In the genomic region with DNA sequence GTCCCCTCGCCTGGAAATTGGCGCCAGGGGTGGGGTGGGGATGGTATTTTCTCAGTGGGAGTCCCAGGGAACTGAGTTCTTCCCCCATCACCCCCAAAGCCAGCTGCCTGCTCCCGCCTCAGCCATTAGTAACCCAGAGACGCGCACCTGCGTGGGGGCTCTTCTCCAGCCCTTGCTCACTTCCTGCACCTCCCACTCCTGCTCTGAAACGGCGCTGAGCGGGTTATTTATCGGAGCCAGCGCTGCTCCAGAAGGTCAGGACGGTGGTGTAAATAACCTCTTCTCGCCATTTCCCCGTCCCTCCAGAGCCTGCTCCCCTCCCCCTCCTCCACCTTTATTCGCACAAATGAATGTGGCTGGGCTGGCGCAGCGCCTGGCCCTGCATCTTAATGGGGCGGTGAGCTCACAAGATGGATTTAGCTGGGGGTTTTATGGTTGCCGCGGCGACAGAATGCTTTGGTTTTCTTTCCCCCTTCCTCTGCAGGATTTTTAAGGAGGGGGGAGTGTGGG, we compare ENCODE assay signal across 8 cellular contexts. TPM values are rescaled to one million over a fixed set of nuclear protein-coding genes. Genes with fewer than 3 reads are reported as not detected.
DNase-seq lines count a peak whose midpoint lies in the region; ATAC-seq and TF ChIP-seq lines count a peak whose summit lies in the region.

No MANE protein-coding gene starts in this region.

- H3K4me3 Mint-ChIP-seq in T-helper 2 cell treated with Interferon-gamma antibody and Interleukin-4, amounts not matched to agents 5 μg/mL and 100 μg/mL, for 36 hours, result peak overlapping the region; percentile 47
- no peak overlapping the region for H3K4me3 Mint-ChIP-seq in Caco-2 (ENCODE audit: unreplicated experiment)

- peaks cover 39% of the 10 kb centered on the region for H3K36me3 Mint-ChIP-seq in T-helper 2 cell treated with Interferon-gamma antibody and Interleukin-4, amounts not matched to agents 5 μg/mL and 100 μg/mL, for 36 hours (ENCODE audit: low read depth)
- peaks cover 30% of the 10 kb centered on the region for H3K36me3 Mint-ChIP-seq in Caco-2 (ENCODE audit: insufficient read depth, unreplicated experiment)

- peaks cover 15% of the 10 kb centered on the region for H3K4me1 Mint-ChIP-seq in T-helper 2 cell treated with Interferon-gamma antibody and Interleukin-4, amounts not matched to agents 5 μg/mL and 100 μg/mL, for 36 hours (ENCODE audit: low read depth)
- peaks cover 7% of the 10 kb centered on the region for H3K4me1 Mint-ChIP-seq in Caco-2 (ENCODE audit: low read depth, unreplicated experiment)

- peak overlapping the region; percentile 39 for H3K27ac Mint-ChIP-seq in T-helper 2 cell treated with Interferon-gamma antibody and Interleukin-4, amounts not matched to agents 5 μg/mL and 100 μg/mL, for 36 hours
- H3K27ac Mint-ChIP-seq in Caco-2 (ENCODE audit: unreplicated experiment), result no peak overlapping the region

- no TSS peak for BruUV-seq in Caco-2 (replicated peaks; lab: Mats Ljungman, UMichigan)

- TF ChIP-seq CTCF in Caco-2 (IDR thresholded peaks at IDR 0.05; ENCODE audit: insufficient read depth in 1 of 2, low read depth in 1 of 2, low read length in 1 of 2, severe bottlenecking in 1 of 2, unreplicated experiment in 1 of 2), result no peak
- no peak for TF ChIP-seq CTCF in GM13977 (IDR thresholded peaks at IDR 0.05; ENCODE audit: extremely low read depth, insufficient read depth, missing control alignments)

- intact Hi-C loops in Right ventricle myocardium inferior (cut with DNase I) (no loop called here), Caco-2 (cut with micrococcal nuclease; ENCODE audit: unreplicated experiment) (no loop called here)

- peak; percentile 49 for ATAC-seq in Right ventricle myocardium inferior

- no peaks in the 10 kb centered on the region for H3K36me3 ChIP-seq in Caco-2 (ENCODE audit: control insufficient read depth, insufficient read depth, low read length)

- H3K4me1 ChIP-seq in Caco-2, result no peaks in the 10 kb centered on the region

- H3K9me3 ChIP-seq in Caco-2, result no peaks in the 10 kb centered on the region

- peak; percentile 33 for DNase-seq in T-helper 2 cell treated with Interferon-gamma antibody and Interleukin-4, amounts not matched to agents 5 μg/mL and 100 μg/mL, for 36 hours (ENCODE audit: low spot score)
- no peak for DNase-seq in T-helper 2 cell
- peak; percentile 40 to 48 for DNase-seq in activated CD4-positive, alpha-beta T cell treated with anti-CD3 and anti-CD28 coated beads, Interleukin-2, amount 50 U/mL, for 4 hours
- no peak for DNase-seq in Right ventricle myocardium inferior (ENCODE audit: missing footprints)
- DNase-seq in pons (ENCODE audit: low spot score), result peak; percentile 81
- no peak for DNase-seq in GOT3 (lab: John Stamatoyannopoulos, UW)
- DNase-seq in Caco-2, result no peak
- DNase-seq in GM13977 (ENCODE audit: low spot score), result no peak

- CTCF ChIA-PET in Caco-2 (lab: Charles Lee), result no interaction called here

- POLR2A ChIA-PET in Caco-2 (lab: Charles Lee), result no interaction called here

- H3K27me3 ChIP-seq in Caco-2 (replicated peaks; ENCODE audit: control insufficient read depth, insufficient read depth, low read length), result no peaks in the 10 kb centered on the region

- in situ Hi-C loops in GM13977 (cut with MboI; ENCODE audit: low pct_unique_long_range_greater_than_20kb, low sequenced_read_pairs, unreplicated experiment), result loop anchor here (25.0 kb wide), 1 partner anchor 340 kb away; the partner anchor contains the start of genes HOXC8 and HOXC9

- H3K27me3 Mint-ChIP-seq in T-helper 2 cell treated with Interferon-gamma antibody and Interleukin-4, amounts not matched to agents 5 μg/mL and 100 μg/mL, for 36 hours (ENCODE audit: low read depth), result no peaks in the 10 kb centered on the region
- H3K27me3 Mint-ChIP-seq in Caco-2 (ENCODE audit: insufficient read depth, unreplicated experiment), result no peaks in the 10 kb centered on the region

- no peak overlapping the region for H3K4me3 ChIP-seq in Caco-2 (ENCODE audit: low read depth, low read length)

- H3K9me3 Mint-ChIP-seq in T-helper 2 cell treated with Interferon-gamma antibody and Interleukin-4, amounts not matched to agents 5 μg/mL and 100 μg/mL, for 36 hours, result no peaks in the 10 kb centered on the region
- H3K9me3 Mint-ChIP-seq in Caco-2 (ENCODE audit: unreplicated experiment), result no peaks in the 10 kb centered on the region

RNA-seq across cellular contexts. Expression of gene GPR84, which starts 12.2 kb away (rescaled TPM):
- total RNA-seq in Right ventricle myocardium inferior, result 0.22 TPM
- total RNA-seq in Caco-2 (2022), result not detected in 2 replicates

RNA-seq across cellular contexts. Expression of gene COPZ1, which starts 27.1 kb away (rescaled TPM):
- 130 TPM for total RNA-seq in Right ventricle myocardium inferior
- total RNA-seq in Caco-2 (2022), result 129 and 133 TPM in 2 replicates

RNA-seq across cellular contexts. Expression of gene ZNF385A, which starts 32.5 kb away (rescaled TPM):
- 11.6 TPM for total RNA-seq in Right ventricle myocardium inferior
- total RNA-seq in Caco-2 (2022), result 8.4 and 9.4 TPM in 2 replicates

RNA-seq across cellular contexts. Expression of gene NFE2, which starts 51.3 kb away (rescaled TPM):
- total RNA-seq in Right ventricle myocardium inferior (1.1 TPM), Caco-2 (2022) (5.7 and 6.2 TPM in 2 replicates)

Comparison
In these comparisons a context has a peak if more than half of its experiments do, and no peak if none do; other contexts are left out.
1. DNase-seq: peak in T-helper 2 cell treated with Interferon-gamma antibody and Interleukin-4, amounts not matched to agents 5 μg/mL and 100 μg/mL, for 36 hours (single experiment), activated CD4-positive, alpha-beta T cell treated with anti-CD3 and anti-CD28 coated beads, Interleukin-2, amount 50 U/mL, for 4 hours (2 of 2) and pons (single experiment); none in T-helper 2 cell (0 of 5), Right ventricle myocardium inferior (single experiment), GOT3 (single experiment), Caco-2 (0 of 2) and GM13977 (single experiment).